ENCODE assay signal across 8 cellular contexts in genomic region chr1:67431156-67431765, GRCh38. TPM values are rescaled to one million over a fixed set of nuclear protein-coding genes. Genes with fewer than 3 reads are reported as not detected.
A peak's percentile ranks its signal among the peaks of the same experiment; 100 is the strongest.
DNase-seq lines count a peak whose midpoint lies in the region; ATAC-seq and TF ChIP-seq lines count a peak whose summit lies in the region.

No MANE protein-coding gene starts in this region.

- peaks cover 21% of the 10 kb centered on the region for H3K4me1 ChIP-seq in CD8-positive, alpha-beta memory T cell (ENCODE audit: insufficient read depth, low read length)
- peaks cover 0 to 2% of the 10 kb centered on the region in 2 donors for H3K4me1 ChIP-seq in neuronal stem cell (ENCODE audit: control insufficient read depth in 2 of 2, insufficient read depth in 1 of 2, low read depth in 1 of 2, low read length in 2 of 2)

- H3K9ac ChIP-seq in neuronal stem cell (ENCODE audit: low read depth, low read length, poor library complexity): no peak overlapping the region

- no peak overlapping the region for H4K8ac ChIP-seq in neuronal stem cell (ENCODE audit: low read depth, low read length)

- no peaks in the 10 kb centered on the region for H3K9me3 ChIP-seq in CD8-positive, alpha-beta memory T cell (ENCODE audit: low read length)
- no peaks in the 10 kb centered on the region for H3K9me3 ChIP-seq in neuronal stem cell (replicated peaks in 1 of 2; ENCODE audit: control insufficient read depth in 2 of 2, insufficient read depth in 1 of 2, low read depth in 1 of 2, low read length in 2 of 2)

- no CpG with 5 or more reads among the region's 12 CpGs for WGBS in neuronal stem cell (ENCODE audit: extremely low coverage in 2 of 2, insufficient read length in 2 of 2, insufficient replicate concordance in 1 of 2), 2 donors

- no peak overlapping the region for H2BK12ac ChIP-seq in neuronal stem cell (ENCODE audit: low read length)

- H3K23ac ChIP-seq in neuronal stem cell (ENCODE audit: low read depth, low read length, poor library complexity): no peak overlapping the region

- ATAC-seq in effector memory CD8-positive, alpha-beta T cell (replicated peaks): no peak
- ATAC-seq in HG03025 (IDR thresholded peaks at IDR 0.05; ENCODE audit: low FRiP score, unreplicated experiment): no peak
- ATAC-seq in GM19455 (IDR thresholded peaks at IDR 0.05; ENCODE audit: unreplicated experiment): no peak

- peak overlapping the region; percentile 93 for H3K27ac ChIP-seq in CD8-positive, alpha-beta memory T cell (ENCODE audit: low read depth, low read length)
- no peak overlapping the region for H3K27ac ChIP-seq in neuronal stem cell (replicated peaks; ENCODE audit: low read length)

- no peak overlapping the region for H2AK5ac ChIP-seq in neuronal stem cell (ENCODE audit: low read depth, low read length)

- no peaks in the 10 kb centered on the region for H3K79me1 ChIP-seq in neuronal stem cell (ENCODE audit: low read depth, low read length)

- peak overlapping the region; percentile 74 for H3K4me2 ChIP-seq in neuronal stem cell (ENCODE audit: insufficient read depth, low read length, poor library complexity, severe bottlenecking)

- H3K4ac ChIP-seq in neuronal stem cell (ENCODE audit: low read length): no peak overlapping the region

- H2BK120ac ChIP-seq in neuronal stem cell (ENCODE audit: low read depth, low read length): no peak overlapping the region

- peaks cover 0 to 2% (median 0%) of the 10 kb centered on the region in 5 donors for H3K9me3 Mint-ChIP-seq in CD8-positive, alpha-beta memory T cell
- no peaks in the 10 kb centered on the region for H3K9me3 Mint-ChIP-seq in effector memory CD8-positive, alpha-beta T cell

- H3K27me3 ChIP-seq in CD8-positive, alpha-beta memory T cell (ENCODE audit: insufficient read depth, low read length, poor library complexity, severe bottlenecking): no peaks in the 10 kb centered on the region
- H3K27me3 ChIP-seq in neuronal stem cell (ENCODE audit: control insufficient read depth in 3 of 3, insufficient read depth in 3 of 3, low read depth in 1 of 3, low read length in 3 of 3): peaks cover 0 to 10% (median 0%) of the 10 kb centered on the region in 3 experiments

- H3K4me3 ChIP-seq in CD8-positive, alpha-beta memory T cell (ENCODE audit: low read length): peak overlapping the region; percentile 81
- H3K4me3 ChIP-seq in NB4 (ENCODE audit: low read depth, low read length): peak overlapping the region; percentile 84
- peak overlapping the region; percentile 83 to 99 for H3K4me3 ChIP-seq in neuronal stem cell (ENCODE audit: low read length in 2 of 2)

- TF ChIP-seq CTCF in NB4 (IDR thresholded peaks at IDR 0.05; ENCODE audit: low read depth, low read length) (no peak), GM10248 (IDR thresholded peaks at IDR 0.05; ENCODE audit: control extremely low read depth, extremely low read depth, low read depth, missing control alignments) (no peak)

- no peak overlapping the region for H4K91ac ChIP-seq in neuronal stem cell (ENCODE audit: low read depth, low read length, poor library complexity)

- peak overlapping the region; percentile 92 to 100 (median 94) for H3K4me3 Mint-ChIP-seq in CD8-positive, alpha-beta memory T cell
- H3K4me3 Mint-ChIP-seq in effector memory CD8-positive, alpha-beta T cell: peak overlapping the region; percentile 92 to 96

- H2BK15ac ChIP-seq in neuronal stem cell (ENCODE audit: low read length): no peak overlapping the region

- TF ChIP-seq POLR2A in NB4 (IDR thresholded peaks at IDR 0.05; ENCODE audit: extremely low read depth, insufficient read length): no peak

- peak overlapping the region; percentile 94 for H2AFZ ChIP-seq in neuronal stem cell (ENCODE audit: low read length)

- H3K27ac Mint-ChIP-seq in CD8-positive, alpha-beta memory T cell: peak overlapping the region; percentile 94 to 100 (median 98)
- H3K27ac Mint-ChIP-seq in effector memory CD8-positive, alpha-beta T cell: peak overlapping the region; percentile 93 to 97

- H3K18ac ChIP-seq in neuronal stem cell (ENCODE audit: low read length): no peak overlapping the region

- CTCF ChIA-PET in CD8-positive, alpha-beta memory T cell (lab: Charles Lee): interaction anchor here (1.2 to 1.8 kb wide), 3 partner anchors 11 to 46 kb away, joined by 3 to 4 read pairs (median 3); no protein-coding TSS in a partner anchor
- CTCF ChIA-PET in GM10248 (lab: Yijun Ruan, JAX): interaction anchor here (1.0 to 4.8 kb wide), 7 partner anchors 9 to 507 kb away, joined by 3 to 29 read pairs (median 3); partner anchors contain the start of genes DNAI4 and MIER1

- H3K27me3 Mint-ChIP-seq in CD8-positive, alpha-beta memory T cell: no peaks in the 10 kb centered on the region
- H3K27me3 Mint-ChIP-seq in effector memory CD8-positive, alpha-beta T cell: no peaks in the 10 kb centered on the region

- peaks cover 34 to 45% (median 39%) of the 10 kb centered on the region in 3 donors for H3K4me1 Mint-ChIP-seq in CD8-positive, alpha-beta memory T cell
- H3K4me1 Mint-ChIP-seq in effector memory CD8-positive, alpha-beta T cell (ENCODE audit: low read depth in 2 of 2): peaks cover 34% of the 10 kb centered on the region in 2 donors

- H2BK5ac ChIP-seq in neuronal stem cell (ENCODE audit: low read length): no peak overlapping the region

- no peaks in the 10 kb centered on the region for H3K36me3 ChIP-seq in CD8-positive, alpha-beta memory T cell (ENCODE audit: insufficient read depth, low read length)
- H3K36me3 ChIP-seq in neuronal stem cell (replicated peaks in 1 of 2; ENCODE audit: control insufficient read depth in 2 of 2, insufficient read depth in 2 of 2, low read length in 2 of 2): peaks cover 4 to 33% of the 10 kb centered on the region in 2 donors

- H3K14ac ChIP-seq in neuronal stem cell (ENCODE audit: low read length): no peak overlapping the region

- POLR2A ChIA-PET in CD8-positive, alpha-beta memory T cell (lab: Charles Lee): interaction anchor here (1.2 to 1.3 kb wide), 2 partner anchors 69 to 136 kb away, joined by 3 to 5 read pairs; no protein-coding TSS in a partner anchor
- POLR2A ChIA-PET in GM10248 (lab: Yijun Ruan, JAX): interaction anchor here (1.0 to 1.5 kb wide), 4 partner anchors 21 to 254 kb away, joined by 3 to 6 read pairs (median 6); partner anchors contain the start of gene GADD45A

- H3K36me3 Mint-ChIP-seq in CD8-positive, alpha-beta memory T cell: peaks cover 0 to 44% (median 6%) of the 10 kb centered on the region in 3 donors
- peaks cover 39% of the 10 kb centered on the region for H3K36me3 Mint-ChIP-seq in effector memory CD8-positive, alpha-beta T cell (ENCODE audit: insufficient read depth)

- no peak for DNase-seq in CD8-positive, alpha-beta memory T cell
- DNase-seq in NB4 (ENCODE audit: low read depth) (peak; percentile 14), neuronal stem cell (ENCODE audit: low spot score) (no peak), globus pallidus (ENCODE audit: low spot score) (no peak), GM10248 (ENCODE audit: extremely low spot score) (no peak)
- no peak for DNase-seq in effector memory CD8-positive, alpha-beta T cell

RNA-seq across cellular contexts. Expression of gene SERBP1, which starts 1.1 kb away (rescaled TPM):
- total RNA-seq in CD8-positive, alpha-beta memory T cell: 100 to 1,000 TPM; 545 to 549 TPM
- polyA plus RNA-seq in CD8-positive, alpha-beta memory T cell: 127 TPM
- 407 TPM for polyA plus RNA-seq in neuronal stem cell (2013, experiment 1 of 2)
- 412 TPM for polyA plus RNA-seq in neuronal stem cell (2013, experiment 2 of 2)
